In the genomic region with DNA sequence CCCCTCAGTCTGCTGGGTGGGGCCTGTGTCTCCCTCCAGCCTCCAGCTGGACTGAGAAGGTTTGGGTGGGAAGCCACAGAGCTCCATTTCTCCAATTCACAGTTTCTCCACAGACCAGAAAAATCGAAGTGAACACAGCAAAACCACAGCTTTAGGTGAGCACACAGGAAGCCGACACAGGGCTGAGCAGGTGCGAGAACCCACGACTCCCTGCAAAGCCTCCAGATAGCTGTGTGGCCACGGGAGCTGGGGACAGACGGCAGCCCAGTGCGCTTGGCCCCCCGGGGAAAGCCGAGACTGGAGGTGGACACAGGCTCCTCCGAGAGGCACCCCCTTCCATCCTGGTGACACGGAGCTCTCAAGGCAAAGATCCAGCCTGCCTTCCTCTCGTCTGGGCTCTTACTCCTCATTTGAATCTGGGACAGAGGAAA, we compare ENCODE assay signal across 13 cellular contexts. TPM values are rescaled to one million over a fixed set of nuclear protein-coding genes. Genes with fewer than 3 reads are reported as not detected.
A peak's percentile ranks its signal among the peaks of the same experiment; 100 is the strongest.
DNase-seq lines count a peak whose midpoint lies in the region; ATAC-seq and TF ChIP-seq lines count a peak whose summit lies in the region.
"Had no signal": no experiment of that assay in that cellular context is flagged by ENCODE, and none has a peak within 500 bp of the region (broad histone marks: within the 10 kb centered on the region; RNA-seq: fewer than 3 reads in every experiment).

No MANE protein-coding gene starts in this region.

- H3K27ac ChIP-seq in esophagus muscularis mucosa (replicated peaks in 1 of 4), result no peak overlapping the region
- H3K27ac ChIP-seq: WERI-Rb-1 had no signal

- no peak for TF ChIP-seq POLR2A in esophagus muscularis mucosa (IDR thresholded peaks at IDR 0.05; ENCODE audit: low read depth)

- H3K4me1 ChIP-seq in esophagus muscularis mucosa, result no peaks in the 10 kb centered on the region
- H3K4me1 ChIP-seq: Peyer's patch had no signal

- H3K4me3 Mint-ChIP-seq in activated CD4-positive, alpha-beta T cell treated with anti-CD3 and anti-CD28 coated beads, Interleukin-2, amount 10 ng/mL, durations not matched to agents 24 days and 14 days, result peak overlapping the region; percentile 62
- peak overlapping the region; percentile 54 for H3K4me3 Mint-ChIP-seq in activated naive CD8-positive, alpha-beta T cell treated with anti-CD3 and anti-CD28 coated beads for 36 hours
- H3K4me3 Mint-ChIP-seq in stimulated activated effector memory CD8-positive, alpha-beta T cell treated with anti-CD3 and anti-CD28 coated beads, Interleukin-12 subunit alpha, Interleukin-12 subunit beta, amount 100 ng/mL, for 72 hours, result peak overlapping the region; percentile 55

- no peak for TF ChIP-seq CTCF in esophagus muscularis mucosa (IDR thresholded peaks at IDR 0.05)

- H3K4me3 ChIP-seq in esophagus muscularis mucosa, result no peak overlapping the region

- WGBS in esophagus muscularis mucosa, result 76% methylated on average over 6 of the region's 12 CpGs

- no peaks in the 10 kb centered on the region for H3K27me3 ChIP-seq in esophagus muscularis mucosa
- H3K27me3 ChIP-seq: Peyer's patch had no signal

- H3K36me3 ChIP-seq in esophagus muscularis mucosa, result peaks cover 0 to 64% (median 44%) of the 10 kb centered on the region in 4 donors
- H3K36me3 ChIP-seq: WERI-Rb-1 had no signal

- ATAC-seq in Right ventricle myocardium superior (ENCODE audit: poor library complexity) (no peak), HG02884 (IDR thresholded peaks at IDR 0.05; ENCODE audit: unreplicated experiment) (no peak)
- ATAC-seq in stimulated activated effector memory CD8-positive, alpha-beta T cell treated with anti-CD3 and anti-CD28 coated beads, Interleukin-12 subunit alpha, Interleukin-12 subunit beta, amount 100 ng/mL, for 72 hours, result peak; percentile 68

- H3K4me1 Mint-ChIP-seq in activated CD4-positive, alpha-beta T cell treated with anti-CD3 and anti-CD28 coated beads, Interleukin-2, amount 10 ng/mL, durations not matched to agents 24 days and 14 days, result peaks cover 42% of the 10 kb centered on the region
- peaks cover 54% of the 10 kb centered on the region for H3K4me1 Mint-ChIP-seq in activated naive CD8-positive, alpha-beta T cell treated with anti-CD3 and anti-CD28 coated beads for 36 hours
- H3K4me1 Mint-ChIP-seq in stimulated activated effector memory CD8-positive, alpha-beta T cell treated with anti-CD3 and anti-CD28 coated beads, Interleukin-12 subunit alpha, Interleukin-12 subunit beta, amount 100 ng/mL, for 72 hours, result peaks cover 67% of the 10 kb centered on the region

- DNase-seq in cardiac septum (ENCODE audit: low spot score) (peak; percentile 1), Right ventricle myocardium superior (no peak), esophagus muscularis mucosa (ENCODE audit: extremely low spot score) (no peak), NCI-H1436 (lab: John Stamatoyannopoulos, UW) (no peak)
- peak; percentile 76 for DNase-seq in activated CD4-positive, alpha-beta T cell treated with anti-CD3 and anti-CD28 coated beads, Interleukin-2, amount 10 ng/mL, durations not matched to agents 24 days and 14 days
- peak; percentile 27 for DNase-seq in activated naive CD8-positive, alpha-beta T cell treated with anti-CD3 and anti-CD28 coated beads for 36 hours
- DNase-seq in stimulated activated effector memory CD8-positive, alpha-beta T cell treated with anti-CD3 and anti-CD28 coated beads, Interleukin-12 subunit alpha, Interleukin-12 subunit beta, amount 100 ng/mL, for 72 hours (ENCODE audit: low spot score in 2 of 2), result no peak
- DNase-seq: effector CD8-positive, alpha-beta T cell; NCI-H2107; NCI-H526 treated with DMSO at 0.1 percent for 48 hours; WERI-Rb-1 had no signal

- H3K27ac Mint-ChIP-seq in activated CD4-positive, alpha-beta T cell treated with anti-CD3 and anti-CD28 coated beads, Interleukin-2, amount 10 ng/mL, durations not matched to agents 24 days and 14 days, result peak overlapping the region; percentile 40
- peak overlapping the region; percentile 39 for H3K27ac Mint-ChIP-seq in activated naive CD8-positive, alpha-beta T cell treated with anti-CD3 and anti-CD28 coated beads for 36 hours
- H3K27ac Mint-ChIP-seq in stimulated activated effector memory CD8-positive, alpha-beta T cell treated with anti-CD3 and anti-CD28 coated beads, Interleukin-12 subunit alpha, Interleukin-12 subunit beta, amount 100 ng/mL, for 72 hours, result no peak overlapping the region

- intact Hi-C loops in cardiac septum (cut with DNase I), result no loop called here
- intact Hi-C loops in Right ventricle myocardium superior (cut with DNase I), result no loop called here
- intact Hi-C loops in activated CD4-positive, alpha-beta T cell treated with anti-CD3 and anti-CD28 coated beads, Interleukin-2, amount 10 ng/mL, durations not matched to agents 24 days and 14 days (cut with micrococcal nuclease), result no loop called here
- intact Hi-C loops in esophagus muscularis mucosa (cut with DNase I), result no loop called here

- peaks cover 5% of the 10 kb centered on the region for H3K27me3 Mint-ChIP-seq in activated CD4-positive, alpha-beta T cell treated with anti-CD3 and anti-CD28 coated beads, Interleukin-2, amount 10 ng/mL, durations not matched to agents 24 days and 14 days
- no peaks in the 10 kb centered on the region for H3K27me3 Mint-ChIP-seq in activated naive CD8-positive, alpha-beta T cell treated with anti-CD3 and anti-CD28 coated beads for 36 hours

- H3K36me3 Mint-ChIP-seq in activated CD4-positive, alpha-beta T cell treated with anti-CD3 and anti-CD28 coated beads, Interleukin-2, amount 10 ng/mL, durations not matched to agents 24 days and 14 days (ENCODE audit: low read depth), result peaks cover 14% of the 10 kb centered on the region
- peaks cover 14% of the 10 kb centered on the region for H3K36me3 Mint-ChIP-seq in activated naive CD8-positive, alpha-beta T cell treated with anti-CD3 and anti-CD28 coated beads for 36 hours
- H3K36me3 Mint-ChIP-seq in stimulated activated effector memory CD8-positive, alpha-beta T cell treated with anti-CD3 and anti-CD28 coated beads, Interleukin-12 subunit alpha, Interleukin-12 subunit beta, amount 100 ng/mL, for 72 hours, result peaks cover 11% of the 10 kb centered on the region

- TF ChIP-seq EP300 in esophagus muscularis mucosa (IDR thresholded peaks at IDR 0.05), result no peak

- peaks cover 12% of the 10 kb centered on the region for H3K9me3 Mint-ChIP-seq in activated CD4-positive, alpha-beta T cell treated with anti-CD3 and anti-CD28 coated beads, Interleukin-2, amount 10 ng/mL, durations not matched to agents 24 days and 14 days
- H3K9me3 Mint-ChIP-seq in activated naive CD8-positive, alpha-beta T cell treated with anti-CD3 and anti-CD28 coated beads for 36 hours, result peaks cover 11% of the 10 kb centered on the region
- peaks cover 8% of the 10 kb centered on the region for H3K9me3 Mint-ChIP-seq in stimulated activated effector memory CD8-positive, alpha-beta T cell treated with anti-CD3 and anti-CD28 coated beads, Interleukin-12 subunit alpha, Interleukin-12 subunit beta, amount 100 ng/mL, for 72 hours

- H3K9me3 ChIP-seq in esophagus muscularis mucosa, result no peaks in the 10 kb centered on the region
- H3K9me3 ChIP-seq: Peyer's patch had no signal

RNA-seq across cellular contexts. Expression of gene MPC1, which starts 29.0 kb away (rescaled TPM):
- total RNA-seq in cardiac septum (396 TPM), Right ventricle myocardium superior (393 TPM), esophagus muscularis mucosa (10 to 100 TPM; 54.7 to 68.1 (median 63.1) TPM)
- 17.1 and 18.1 TPM in 2 replicates for total RNA-seq in activated CD4-positive, alpha-beta T cell treated with anti-CD3 and anti-CD28 coated beads, Interleukin-2, amount 10 ng/mL, durations not matched to agents 24 days and 14 days
- total RNA-seq in activated naive CD8-positive, alpha-beta T cell treated with anti-CD3 and anti-CD28 coated beads for 36 hours, result 10 to 100 TPM; 22.2 to 25.2 TPM

Comparison
In these comparisons a context has a peak if more than half of its experiments do, and no peak if none do; other contexts are left out.
1. DNase-seq: peak in cardiac septum (single experiment), activated CD4-positive, alpha-beta T cell treated with anti-CD3 and anti-CD28 coated beads, Interleukin-2, amount 10 ng/mL, durations not matched to agents 24 days and 14 days (single experiment) and activated naive CD8-positive, alpha-beta T cell treated with anti-CD3 and anti-CD28 coated beads for 36 hours (single experiment); none in Right ventricle myocardium superior (single experiment), stimulated activated effector memory CD8-positive, alpha-beta T cell treated with anti-CD3 and anti-CD28 coated beads, Interleukin-12 subunit alpha, Interleukin-12 subunit beta, amount 100 ng/mL, for 72 hours (0 of 2), esophagus muscularis mucosa (single experiment) and NCI-H1436 (single experiment).
2. Peak in every context shown above with its lines, with median percentiles within 50 percentile points of each other: H3K4me3 Mint-ChIP-seq.